8 cellular contexts compared by ENCODE assay signal in genomic region chr1:230976825-230977747, GRCh38. TPM values are rescaled to one million over a fixed set of nuclear protein-coding genes. Genes with fewer than 3 reads are reported as not detected.
DNase-seq lines count a peak whose midpoint lies in the region; ATAC-seq, FAIRE-seq and TF ChIP-seq lines count a peak whose summit lies in the region.

No MANE protein-coding gene starts in this region.

- peaks cover 0 to 2% (median 0%) of the 10 kb centered on the region in 3 donors for H3K27me3 Mint-ChIP-seq in CD14-positive monocyte (ENCODE audit: low read depth in 3 of 3)

- H3K9me3 Mint-ChIP-seq in CD14-positive monocyte = no peaks in the 10 kb centered on the region

- peaks cover 16 to 19% of the 10 kb centered on the region in 2 donors for H3K36me3 Mint-ChIP-seq in CD14-positive monocyte

- intact Hi-C loops in CD14-positive monocyte (cut with micrococcal nuclease) = loop anchor here (5.0 to 10.0 kb wide), 4 partner anchors 60 to 360 kb away; partner anchors contain the start of genes C1orf198 (in 1 of the 2), EXOC8 (in 1 of the 2), FAM89A (in 1 of the 2) and SPRTN (in 1 of the 2)
- intact Hi-C loops in vagina (cut with DNase I) = no loop called here

- DNase-seq in CD14-positive monocyte (ENCODE audit: low spot score) = no peak
- peak; percentile 30 for DNase-seq in LNCaP clone FGC (ENCODE audit: low read depth)
- DNase-seq in activated effector memory CD4-positive, alpha-beta T cell treated with anti-CD3 and anti-CD28 coated beads, Interleukin-2, amount 50 U/mL, for 16 hours = peak; percentile 75
- DNase-seq in lung (ENCODE audit: low spot score) = no peak
- DNase-seq in vagina (ENCODE audit: extremely low spot score in 2 of 2) = no peak
- no peak for DNase-seq in HCEC 1CT
- no peak for DNase-seq in frontal cortex (ENCODE audit: low spot score in 2 of 2)

- peaks cover 3 to 4% of the 10 kb centered on the region in 2 donors for H3K4me1 ChIP-seq in lung (ENCODE audit: control insufficient read depth in 2 of 2, insufficient read depth in 2 of 2, low read length in 2 of 2)
- peaks cover 27% of the 10 kb centered on the region for H3K4me1 ChIP-seq in vagina

- ATAC-seq in lung (ENCODE audit: insufficient read depth, low FRiP score) = no peak
- ATAC-seq in GM21619 (IDR thresholded peaks at IDR 0.05; ENCODE audit: unreplicated experiment) = no peak

- no peaks in the 10 kb centered on the region for H3K27me3 ChIP-seq in lung (ENCODE audit: control insufficient read depth, insufficient read depth)
- H3K27me3 ChIP-seq in vagina = no peaks in the 10 kb centered on the region

- H3K4me3 ChIP-seq in LNCaP clone FGC (ENCODE audit: low read depth, low read length) (peak overlapping the region; percentile 79), lung (peak overlapping the region; percentile 68), vagina (peak overlapping the region in 1 of 2 donors; percentile 86)

- no peak for FAIRE-seq in frontal cortex (lab: Jason Lieb, UNC)

- no peak for TF ChIP-seq POLR2A in vagina (IDR thresholded peaks at IDR 0.05)

- 26 to 39% methylated on average over 14 of the region's 14 CpGs for WGBS in lung, 2 donors

- TF ChIP-seq CTCF in CD14-positive monocyte (IDR thresholded peaks at IDR 0.05) (no peak), LNCaP clone FGC (IDR thresholded peaks at IDR 0.05; ENCODE audit: control insufficient read depth, extremely low read depth, insufficient read depth) (no peak), lung (IDR thresholded peaks at IDR 0.05; ENCODE audit: control extremely low read depth, extremely low read depth) (no peak), vagina (IDR thresholded peaks at IDR 0.05) (no peak)

- peak overlapping the region; percentile 84 to 87 for H3K27ac ChIP-seq in lung (ENCODE audit: low read depth in 1 of 2, low read length in 1 of 2)
- peak overlapping the region; percentile 58 for H3K27ac ChIP-seq in vagina

- H3K4me3 Mint-ChIP-seq in CD14-positive monocyte = peak overlapping the region; percentile 86 to 95

- H3K9me3 ChIP-seq in lung (ENCODE audit: control insufficient read depth in 2 of 2, insufficient read depth in 1 of 2, low read length in 1 of 2) (no peaks in the 10 kb centered on the region), vagina (no peaks in the 10 kb centered on the region)

- H3K36me3 ChIP-seq in lung (ENCODE audit: control insufficient read depth in 2 of 2, insufficient read depth in 2 of 2, low read length in 2 of 2) = peaks cover 0 to 7% of the 10 kb centered on the region in 2 donors
- H3K36me3 ChIP-seq in vagina = peaks cover 0 to 8% of the 10 kb centered on the region in 2 donors

- peak overlapping the region; percentile 86 to 96 (median 95) for H3K27ac Mint-ChIP-seq in CD14-positive monocyte

- H3K4me1 Mint-ChIP-seq in CD14-positive monocyte = peaks cover 38% of the 10 kb centered on the region

RNA-seq across cellular contexts. Expression of gene TTC13, which starts 1.6 kb away (rescaled TPM):
- polyA plus RNA-seq in CD14-positive monocyte = 10 to 100 TPM in 1 of 2 donors, 1 to 10 TPM in 1; 9.2 to 10.8 TPM
- total RNA-seq in lung = 10 to 100 TPM; 22.1 to 24.5 TPM
- 10 to 100 TPM in 1 of 2 donors, 1 to 10 TPM in 1; 7.9 to 12.6 TPM for polyA plus RNA-seq in lung
- 37.1 TPM for total RNA-seq in vagina
- total RNA-seq in frontal cortex = 64.8 TPM

RNA-seq across cellular contexts. Expression of gene ARV1, which starts 1.8 kb away (rescaled TPM):
- polyA plus RNA-seq in CD14-positive monocyte (10 to 100 TPM; 15.0 to 19.2 TPM), lung (10 to 100 TPM; 17.2 to 60.3 TPM)
- total RNA-seq in lung (10 to 100 TPM; 13.8 to 17.2 TPM), vagina (18.7 TPM), frontal cortex (21.2 TPM)

Comparison
In these comparisons a context has a peak if more than half of its experiments do, and no peak if none do; other contexts are left out.
1. DNase-seq: peak in LNCaP clone FGC (single experiment) and activated effector memory CD4-positive, alpha-beta T cell treated with anti-CD3 and anti-CD28 coated beads, Interleukin-2, amount 50 U/mL, for 16 hours (single experiment); none in CD14-positive monocyte (single experiment), lung (single experiment), vagina (0 of 2), HCEC 1CT (single experiment) and frontal cortex (0 of 2).